11 cellular contexts compared by ENCODE assay signal in genomic region chr11:48018561-48019229, GRCh38. TPM values are rescaled to one million over a fixed set of nuclear protein-coding genes. Genes with fewer than 3 reads are reported as not detected.
DNase-seq lines count a peak whose midpoint lies in the region; ATAC-seq and TF ChIP-seq lines count a peak whose summit lies in the region.
"Had no signal": no experiment of that assay in that cellular context is flagged by ENCODE, and none has a peak within 500 bp of the region (broad histone marks: within the 10 kb centered on the region; RNA-seq: fewer than 3 reads in every experiment).

No MANE protein-coding gene starts in this region.

- peaks cover 10% of the 10 kb centered on the region for H3K36me3 Mint-ChIP-seq in activated T-cell treated with anti-CD3 and anti-CD28 coated beads, Interleukin-2, amount 50 U/mL, for 4 hours (ENCODE audit: insufficient read depth)
- peaks cover 13% of the 10 kb centered on the region for H3K36me3 Mint-ChIP-seq in activated CD8-positive, alpha-beta T cell treated with anti-CD3 and anti-CD28 coated beads for 36 hours (ENCODE audit: low read depth)

- DNase-seq in activated T-cell treated with anti-CD3 and anti-CD28 coated beads, Interleukin-2, amount 50 U/mL, for 4 hours, result no peak
- no peak for DNase-seq in activated T-cell treated with anti-CD3 and anti-CD28 coated beads for 4 hours
- DNase-seq in activated CD8-positive, alpha-beta T cell treated with anti-CD3 and anti-CD28 coated beads for 36 hours, result no peak
- no peak for DNase-seq in thoracic aorta (ENCODE audit: low spot score)
- DNase-seq in NCI-H1930 (lab: John Stamatoyannopoulos, UW), result no peak
- no peak for DNase-seq in NCI-H345 treated with DMSO at 0.1 percent for 48 hours (lab: John Stamatoyannopoulos, UW; ENCODE audit: unreplicated experiment)
- DNase-seq: MM.1S, occipital lobe had no signal

- H3K4me3 Mint-ChIP-seq in activated T-cell treated with anti-CD3 and anti-CD28 coated beads, Interleukin-2, amount 50 U/mL, for 4 hours, result peak overlapping the region; percentile 59
- H3K4me3 Mint-ChIP-seq in activated CD8-positive, alpha-beta T cell treated with anti-CD3 and anti-CD28 coated beads for 36 hours, result peak overlapping the region; percentile 9

- no peak for ATAC-seq in activated T-cell treated with anti-CD3 and anti-CD28 coated beads, Interleukin-2, amount 50 U/mL, for 4 hours
- ATAC-seq in activated CD8-positive, alpha-beta T cell treated with anti-CD3 and anti-CD28 coated beads for 36 hours, result no peak
- ATAC-seq in thoracic aorta (ENCODE audit: insufficient number of reproducible peaks, low FRiP score, low read depth) (no peak), GM19324 (IDR thresholded peaks at IDR 0.05; ENCODE audit: low FRiP score, unreplicated experiment) (no peak)

- no peaks in the 10 kb centered on the region for H3K27me3 ChIP-seq in layer of hippocampus (ENCODE audit: control insufficient read depth, insufficient read depth, low read length)
- H3K27me3 ChIP-seq in thoracic aorta (replicated peaks; ENCODE audit: insufficient read depth), result no peaks in the 10 kb centered on the region

- intact Hi-C loops in activated CD8-positive, alpha-beta T cell treated with anti-CD3 and anti-CD28 coated beads for 36 hours (cut with micrococcal nuclease), result no loop called here

- H3K9me3 Mint-ChIP-seq in activated T-cell treated with anti-CD3 and anti-CD28 coated beads, Interleukin-2, amount 50 U/mL, for 4 hours, result no peaks in the 10 kb centered on the region
- no peaks in the 10 kb centered on the region for H3K9me3 Mint-ChIP-seq in activated CD8-positive, alpha-beta T cell treated with anti-CD3 and anti-CD28 coated beads for 36 hours

- H3K27ac ChIP-seq in layer of hippocampus (ENCODE audit: low read depth, low read length), result peak overlapping the region; percentile 30
- H3K27ac ChIP-seq in thoracic aorta, result no peak overlapping the region
- H3K27ac ChIP-seq: C4-2B had no signal

- CTCF ChIA-PET in activated CD8-positive, alpha-beta T cell treated with anti-CD3 and anti-CD28 coated beads for 36 hours (lab: Charles Lee), result interaction anchor here (1.1 to 3.2 kb wide), 7 partner anchors 9 to 89 kb away, joined by 4 to 12 read pairs (median 4); no protein-coding TSS in a partner anchor

- no peaks in the 10 kb centered on the region for H3K9me3 ChIP-seq in thoracic aorta

- TF ChIP-seq CTCF in activated CD8-positive, alpha-beta T cell treated with anti-CD3 and anti-CD28 coated beads for 36 hours (IDR thresholded peaks at IDR 0.05), result no peak
- no peak for TF ChIP-seq CTCF in thoracic aorta (IDR thresholded peaks at IDR 0.05)

- POLR2A ChIA-PET in activated CD8-positive, alpha-beta T cell treated with anti-CD3 and anti-CD28 coated beads for 36 hours (lab: Charles Lee), result interaction anchor here (0.9 to 2.5 kb wide), 8 partner anchors 9 to 89 kb away, joined by 3 to 18 read pairs (median 5); no protein-coding TSS in a partner anchor

- peak overlapping the region; percentile 73 for H3K27ac Mint-ChIP-seq in activated CD8-positive, alpha-beta T cell treated with anti-CD3 and anti-CD28 coated beads for 36 hours

- no peaks in the 10 kb centered on the region for H3K27me3 Mint-ChIP-seq in activated T-cell treated with anti-CD3 and anti-CD28 coated beads, Interleukin-2, amount 50 U/mL, for 4 hours (ENCODE audit: low read depth)
- H3K27me3 Mint-ChIP-seq in activated CD8-positive, alpha-beta T cell treated with anti-CD3 and anti-CD28 coated beads for 36 hours, result no peaks in the 10 kb centered on the region

- peaks cover 87% of the 10 kb centered on the region for H3K4me1 Mint-ChIP-seq in activated T-cell treated with anti-CD3 and anti-CD28 coated beads, Interleukin-2, amount 50 U/mL, for 4 hours (ENCODE audit: low read depth)
- H3K4me1 Mint-ChIP-seq in activated CD8-positive, alpha-beta T cell treated with anti-CD3 and anti-CD28 coated beads for 36 hours (ENCODE audit: low read depth), result peaks cover 69% of the 10 kb centered on the region

- H3K36me3 ChIP-seq in thoracic aorta, result no peaks in the 10 kb centered on the region

- H3K4me3 ChIP-seq in thoracic aorta, result peak overlapping the region; percentile 19

- H3K4me1 ChIP-seq in thoracic aorta (ENCODE audit: control insufficient read depth in 1 of 2, low read depth in 2 of 2), result peaks cover 28 to 30% of the 10 kb centered on the region in 2 donors

RNA-seq across cellular contexts. Expression of gene PTPRJ, which starts 38.3 kb away (rescaled TPM):
- total RNA-seq in activated T-cell treated with anti-CD3 and anti-CD28 coated beads, Interleukin-2, amount 50 U/mL, for 4 hours, result 10 to 100 TPM; 13.8 to 22.3 (median 19.0) TPM
- 10 to 100 TPM; 21.5 to 23.4 TPM for total RNA-seq in activated CD8-positive, alpha-beta T cell treated with anti-CD3 and anti-CD28 coated beads for 36 hours
- total RNA-seq in thoracic aorta, result 10 to 100 TPM; 20.4 to 20.9 TPM
